In the genomic region with DNA sequence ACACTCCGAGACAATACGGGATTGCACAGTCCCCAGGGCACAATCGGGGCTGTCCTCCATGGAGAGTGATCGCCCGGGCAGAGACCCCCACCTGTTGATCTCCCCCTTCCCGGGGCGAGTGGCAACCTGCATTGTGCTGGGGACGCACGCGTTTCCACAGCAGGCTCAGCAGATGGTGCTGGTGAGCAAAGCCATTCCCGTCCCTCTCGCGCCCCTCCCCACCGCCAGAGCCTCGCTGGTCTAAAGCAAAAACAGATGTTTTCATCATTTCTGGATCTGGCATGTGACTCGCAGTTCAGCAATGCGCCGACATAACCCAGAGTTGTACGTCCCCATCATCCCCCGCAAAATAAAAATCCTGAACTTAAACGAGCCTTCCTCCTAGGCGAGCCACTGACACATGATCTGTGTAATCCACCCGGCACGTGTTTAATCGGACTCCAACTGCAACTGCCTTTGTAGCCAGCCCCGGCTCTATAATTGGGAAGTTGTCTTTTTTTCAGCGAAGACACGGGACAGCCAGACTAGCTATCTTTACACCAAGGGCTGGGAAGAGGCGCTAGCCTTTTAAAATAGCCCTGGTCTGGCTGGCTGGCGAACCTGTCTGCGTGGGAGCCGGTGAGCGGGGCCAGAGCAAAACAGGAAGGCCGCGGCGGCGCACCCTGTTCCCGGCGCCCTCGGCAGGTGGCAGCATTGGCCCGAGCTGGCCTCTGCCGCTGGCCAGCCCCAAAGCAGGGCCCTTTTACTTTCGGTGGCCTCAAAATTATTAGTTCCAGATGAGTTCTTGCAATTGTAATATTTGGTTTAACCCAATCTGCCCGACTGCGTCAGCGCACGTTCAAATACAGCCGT, we compare ENCODE assay signal across 1 cellular context.
A peak's percentile ranks its signal among the peaks of the same experiment; 100 is the strongest.
TF ChIP-seq lines count a peak whose summit lies in the region.

No MANE protein-coding gene starts in this region.

TF ChIP-seq in H1, 55 proteins besides CTCF, POLR2A, EP300 and RAD21:
- TF ChIP-seq, protein P1, sequence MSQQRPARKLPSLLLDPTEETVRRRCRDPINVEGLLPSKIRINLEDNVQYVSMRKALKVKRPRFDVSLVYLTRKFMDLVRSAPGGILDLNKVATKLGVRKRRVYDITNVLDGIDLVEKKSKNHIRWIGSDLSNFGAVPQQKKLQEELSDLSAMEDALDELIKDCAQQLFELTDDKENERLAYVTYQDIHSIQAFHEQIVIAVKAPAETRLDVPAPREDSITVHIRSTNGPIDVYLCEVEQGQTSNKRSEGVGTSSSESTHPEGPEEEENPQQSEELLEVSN (IDR thresholded peaks at IDR 0.05), result peak; percentile 83; the same call in 1 of the 2 replicates
- TF ChIP-seq TAF7 (optimal IDR thresholded peaks at IDR 0.05; ENCODE audit: borderline replicate concordance, low read depth, low read length) (no peak), KDM4A (IDR thresholded peaks at IDR 0.05; ENCODE audit: low read depth, low read length, severe bottlenecking) (peak; percentile 50), BRCA1 (IDR thresholded peaks at IDR 0.05; ENCODE audit: low read depth, low read length) (no peak), SIX5 (IDR thresholded peaks at IDR 0.05; ENCODE audit: low read depth, low read length) (no peak), CREB1 (IDR thresholded peaks at IDR 0.05) (peak; percentile 47; the same call in 1 of the 2 replicates), SP4 (IDR thresholded peaks at IDR 0.05; ENCODE audit: low read length) (no peak), POU5F1 (IDR thresholded peaks at IDR 0.05; ENCODE audit: low read depth, low read length) (no peak), KDM5A (IDR thresholded peaks at IDR 0.05; ENCODE audit: low read length) (peak; percentile 56), SRF (IDR thresholded peaks at IDR 0.05; ENCODE audit: low read depth, low read length) (no peak), JUN (IDR thresholded peaks at IDR 0.05; ENCODE audit: low read depth, low read length) (no peak; the same call in 1 of the 2 replicates), NANOG (IDR thresholded peaks at IDR 0.05; ENCODE audit: insufficient read depth, low read depth, low read length, poor library complexity, severe bottlenecking) (peak; percentile 46), PHF8 (conservative IDR thresholded peaks at IDR 0.05; ENCODE audit: low read depth, low read length) (0 out of 2 replicates have a peak, but pooled peaks have one; percentile 3), ASH2L (IDR thresholded peaks at IDR 0.05; ENCODE audit: low read length) (peak; percentile 71), ZNF274 (IDR thresholded peaks at IDR 0.05; ENCODE audit: borderline replicate concordance, extremely low read depth, low read length) (no peak), HDAC2 (IDR thresholded peaks at IDR 0.05; ENCODE audit: borderline replicate concordance in 1 of 2, low read depth in 2 of 2, low read length in 2 of 2) (0 out of 4 replicates have a peak, but pooled peaks of 1 of the 2 experiments have one; percentile 31), SIRT6 (IDR thresholded peaks at IDR 0.05; ENCODE audit: low read length) (no peak), TEAD4 (IDR thresholded peaks at IDR 0.05; ENCODE audit: low read depth, low read length) (peak; percentile 41; the same call in 1 of the 2 replicates), SIN3A (conservative IDR thresholded peaks at IDR 0.05 in 1 of 2, IDR thresholded peaks at IDR 0.05 in 1 of 2; ENCODE audit: low read depth in 1 of 2, low read length in 2 of 2) (peak in 1 of 2 experiments; percentile 22; a peak in 1 of 4 replicates), CBX8 (IDR thresholded peaks at IDR 0.05; ENCODE audit: borderline replicate concordance, low read depth, low read length) (no peak), CHD2 (IDR thresholded peaks at IDR 0.05; ENCODE audit: low read length) (no peak), CTBP2 (IDR thresholded peaks at IDR 0.05; ENCODE audit: borderline replicate concordance, insufficient read depth, insufficient read length, low read length) (peak; percentile 43)
- TF ChIP-seq, protein P2, sequence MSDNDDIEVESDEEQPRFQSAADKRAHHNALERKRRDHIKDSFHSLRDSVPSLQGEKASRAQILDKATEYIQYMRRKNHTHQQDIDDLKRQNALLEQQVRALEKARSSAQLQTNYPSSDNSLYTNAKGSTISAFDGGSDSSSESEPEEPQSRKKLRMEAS (IDR thresholded peaks at IDR 0.05), result peak; percentile 90
- TF ChIP-seq, protein P3, sequence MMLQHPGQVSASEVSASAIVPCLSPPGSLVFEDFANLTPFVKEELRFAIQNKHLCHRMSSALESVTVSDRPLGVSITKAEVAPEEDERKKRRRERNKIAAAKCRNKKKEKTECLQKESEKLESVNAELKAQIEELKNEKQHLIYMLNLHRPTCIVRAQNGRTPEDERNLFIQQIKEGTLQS (IDR thresholded peaks at IDR 0.05; ENCODE audit: insufficient read depth, low read depth, low read length), result peak; percentile 15; the same call in 1 of the 2 replicates
TF ChIP-seq in H1: peak in this region for 13.
